Comparison of ENCODE assay signal across 10 cellular contexts in the genomic region with DNA sequence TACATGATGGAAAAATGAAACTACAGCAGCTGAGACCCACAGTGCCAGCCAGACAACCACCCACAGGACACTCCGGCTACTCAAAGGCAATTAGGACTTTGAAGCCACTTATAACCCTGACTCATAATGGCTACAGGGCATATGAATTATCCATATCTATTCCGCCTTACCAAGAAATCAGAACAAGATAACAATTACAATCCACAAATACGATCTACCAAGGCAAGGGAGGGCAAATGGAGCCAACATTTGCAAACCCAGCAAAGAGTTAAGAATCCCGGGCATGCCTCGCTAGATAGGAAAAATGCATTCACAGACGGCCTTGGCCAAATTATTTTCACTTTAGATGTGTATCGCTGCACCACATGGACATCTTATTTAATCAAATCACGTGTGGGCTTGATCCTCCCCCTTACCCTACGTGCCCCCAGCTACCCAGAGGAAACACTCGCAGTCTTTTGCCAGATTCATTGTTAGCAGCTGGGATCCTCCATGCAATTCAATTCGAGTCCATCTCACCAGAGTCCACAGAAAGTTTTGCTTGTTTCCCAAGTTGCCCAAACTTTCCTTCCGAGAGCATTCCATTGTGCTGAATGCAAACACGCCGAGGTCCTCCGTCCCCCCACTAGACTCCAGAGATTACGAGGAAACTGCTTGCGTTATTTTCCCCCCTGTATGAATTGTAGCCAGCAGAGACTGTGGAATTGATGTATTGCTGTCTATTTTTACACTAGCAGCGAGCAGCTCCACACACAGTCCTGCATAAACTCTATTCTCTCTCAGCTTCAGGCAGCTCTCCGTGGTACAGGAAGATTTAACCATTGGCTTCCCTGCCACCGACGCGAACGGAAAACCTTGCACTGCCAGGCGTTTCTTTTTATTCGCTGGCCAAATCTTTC. TPM values are rescaled to one million over a fixed set of nuclear protein-coding genes. Genes with fewer than 3 reads are reported as not detected.
DNase-seq lines count a peak whose midpoint lies in the region; ATAC-seq and TF ChIP-seq lines count a peak whose summit lies in the region.
"Had no signal": no experiment of that assay in that cellular context is flagged by ENCODE, and none has a peak within 500 bp of the region (broad histone marks: within the 10 kb centered on the region; RNA-seq: fewer than 3 reads in every experiment).

No MANE protein-coding gene starts in this region.

- TF ChIP-seq EP300 in upper lobe of left lung (IDR thresholded peaks at IDR 0.05) = no peak

- peak overlapping the region; percentile 28 to 79 (median 61) for H3K4me3 ChIP-seq in dorsolateral prefrontal cortex
- H3K4me3 ChIP-seq in upper lobe of left lung = peak overlapping the region; percentile 16 to 54 (median 46)

- no peaks in the 10 kb centered on the region for H3K36me3 ChIP-seq in upper lobe of left lung

- CTCF ChIA-PET in GM10248 (lab: Yijun Ruan, JAX) = interaction anchor here (0.9 to 2.0 kb wide), 5 partner anchors 8 to 15 kb away, joined by 3 to 5 read pairs (median 4); no protein-coding TSS in a partner anchor

- DNase-seq in NCI-H345 (lab: John Stamatoyannopoulos, UW) (peak; percentile 12), NCI-H345 treated with DMSO at 0.1 percent for 48 hours (lab: John Stamatoyannopoulos, UW; ENCODE audit: unreplicated experiment) (no peak), dorsolateral prefrontal cortex (peak in 1 of 10 donors; percentile 21), lung microvascular endothelial cell (ENCODE audit: low read depth in 2 of 2) (peak; percentile 4 to 5), upper lobe of left lung (no peak), D341Med (ENCODE audit: low spot score) (no peak), GM10248 (ENCODE audit: extremely low spot score) (no peak)
- no peak for DNase-seq in stimulated activated naive B cell treated with anti-CD40 and anti-IgM and Interleukin-4, amounts not matched to agents 10 μg/mL and 1 μg/mL and 100 μg/mL, for 72 hours
- DNase-seq: naive B cell, NCI-H526 treated with DMSO at 0.1 percent for 48 hours had no signal

- peak; percentile 59 to 64 for ATAC-seq in upper lobe of left lung (ENCODE audit: low FRiP score in 2 of 2)
- no peak for ATAC-seq in stimulated activated naive B cell treated with anti-CD40 and anti-IgM and Interleukin-4, amounts not matched to agents 10 μg/mL and 1 μg/mL and 100 μg/mL, for 72 hours (replicated peaks)

- H3K27me3 Mint-ChIP-seq in stimulated activated naive B cell treated with anti-CD40 and anti-IgM and Interleukin-4, amounts not matched to agents 10 μg/mL and 1 μg/mL and 100 μg/mL, for 72 hours = peaks cover 16 to 25% of the 10 kb centered on the region in 2 donors

- H3K27me3 ChIP-seq in dorsolateral prefrontal cortex (no peaks in the 10 kb centered on the region), upper lobe of left lung (no peaks in the 10 kb centered on the region)

- H3K27ac ChIP-seq in dorsolateral prefrontal cortex = peak overlapping the region in 46 of 59 donors; percentile 1 to 87 (median 64)
- H3K27ac ChIP-seq in upper lobe of left lung = peak overlapping the region; percentile 64 to 76 (median 68)

- no peak overlapping the region for H3K4me3 Mint-ChIP-seq in stimulated activated naive B cell treated with anti-CD40 and anti-IgM and Interleukin-4, amounts not matched to agents 10 μg/mL and 1 μg/mL and 100 μg/mL, for 72 hours

- no peak overlapping the region for H3K27ac Mint-ChIP-seq in stimulated activated naive B cell treated with anti-CD40 and anti-IgM and Interleukin-4, amounts not matched to agents 10 μg/mL and 1 μg/mL and 100 μg/mL, for 72 hours
- H3K27ac Mint-ChIP-seq: naive B cell had no signal

- peaks cover 0 to 20% (median 4%) of the 10 kb centered on the region in 4 donors for H3K4me1 ChIP-seq in upper lobe of left lung

- POLR2A ChIA-PET in GM10248 (lab: Yijun Ruan, JAX) = no interaction called here

- no peaks in the 10 kb centered on the region for H3K9me3 ChIP-seq in upper lobe of left lung

- 12% methylated on average over 23 to 25 of the region's 25 CpGs for WGBS in upper lobe of left lung, 2 donors

- H3K9me3 Mint-ChIP-seq in stimulated activated naive B cell treated with anti-CD40 and anti-IgM and Interleukin-4, amounts not matched to agents 10 μg/mL and 1 μg/mL and 100 μg/mL, for 72 hours = no peaks in the 10 kb centered on the region

- H3K4me1 Mint-ChIP-seq in stimulated activated naive B cell treated with anti-CD40 and anti-IgM and Interleukin-4, amounts not matched to agents 10 μg/mL and 1 μg/mL and 100 μg/mL, for 72 hours = peaks cover 0 to 5% of the 10 kb centered on the region in 2 donors

- no peak for TF ChIP-seq CTCF in dorsolateral prefrontal cortex (IDR thresholded peaks at IDR 0.05 in 54 of 56, conservative IDR thresholded peaks at IDR 0.05 in 2 of 56; ENCODE audit: low read depth in 1 of 56, partially characterized antibody in 56 of 56)
- no peak for TF ChIP-seq CTCF in upper lobe of left lung (IDR thresholded peaks at IDR 0.05)
- TF ChIP-seq CTCF in GM10248 (IDR thresholded peaks at IDR 0.05; ENCODE audit: control extremely low read depth, extremely low read depth, low read depth, missing control alignments) = no peak

- TF ChIP-seq POLR2A in upper lobe of left lung (IDR thresholded peaks at IDR 0.05) = peak in 1 of 4 donors; percentile 20

- intact Hi-C loops in dorsolateral prefrontal cortex (cut with DNase I) = no loop called here

- H3K36me3 Mint-ChIP-seq in stimulated activated naive B cell treated with anti-CD40 and anti-IgM and Interleukin-4, amounts not matched to agents 10 μg/mL and 1 μg/mL and 100 μg/mL, for 72 hours = no peaks in the 10 kb centered on the region
- H3K36me3 Mint-ChIP-seq: naive B cell had no signal

RNA-seq across cellular contexts. Expression of a gene that starts 1.2 kb away (rescaled TPM):
- 10 to 100 TPM; 22.2 to 70.7 (median 45.6) TPM for total RNA-seq in dorsolateral prefrontal cortex
- total RNA-seq in lung microvascular endothelial cell = 0.22 and 9.5 TPM in 2 replicates
- 10 to 100 TPM in 4 of 6 donors, 1 to 10 TPM in 2; 4.6 to 16.8 (median 11.8) TPM for total RNA-seq in upper lobe of left lung

Comparison
In these comparisons a context has a peak if more than half of its experiments do, and no peak if none do; other contexts are left out.
1. DNase-seq: peak in NCI-H345 (single experiment) and lung microvascular endothelial cell (2 of 2); none in NCI-H345 treated with DMSO at 0.1 percent for 48 hours (single experiment), upper lobe of left lung (0 of 2), D341Med (single experiment), GM10248 (single experiment) and stimulated activated naive B cell treated with anti-CD40 and anti-IgM and Interleukin-4, amounts not matched to agents 10 μg/mL and 1 μg/mL and 100 μg/mL, for 72 hours (single experiment).
2. ATAC-seq: peak in upper lobe of left lung (2 of 2); none in stimulated activated naive B cell treated with anti-CD40 and anti-IgM and Interleukin-4, amounts not matched to agents 10 μg/mL and 1 μg/mL and 100 μg/mL, for 72 hours (0 of 2).